Comparison of ENCODE assay signal across 12 cellular contexts in genomic region chr13:48320906-48321510, GRCh38. TPM values are rescaled to one million over a fixed set of nuclear protein-coding genes. Genes with fewer than 3 reads are reported as not detected.
DNase-seq lines count a peak whose midpoint lies in the region; ATAC-seq lines count a peak whose summit lies in the region.
"Had no signal": no experiment of that assay in that cellular context is flagged by ENCODE, and none has a peak within 500 bp of the region (broad histone marks: within the 10 kb centered on the region; RNA-seq: fewer than 3 reads in every experiment).

No MANE protein-coding gene starts in this region.

- H3K27ac Mint-ChIP-seq in activated CD4-positive, alpha-beta T cell treated with anti-CD3 and anti-CD28 coated beads, Interleukin-2, amount 10 ng/mL, durations not matched to agents 24 days and 14 days: no peak overlapping the region
- H3K27ac Mint-ChIP-seq in activated naive CD8-positive, alpha-beta T cell: no peak overlapping the region
- H3K27ac Mint-ChIP-seq in stimulated activated effector memory CD8-positive, alpha-beta T cell treated with anti-CD3 and anti-CD28 coated beads, Interleukin-12 subunit alpha, Interleukin-12 subunit beta, amount 100 ng/mL, for 72 hours: no peak overlapping the region

- H3K36me3 Mint-ChIP-seq in activated CD4-positive, alpha-beta T cell treated with anti-CD3 and anti-CD28 coated beads, Interleukin-2, amount 10 ng/mL, durations not matched to agents 24 days and 14 days (ENCODE audit: low read depth): peaks cover 56% of the 10 kb centered on the region
- peaks cover 5% of the 10 kb centered on the region for H3K36me3 Mint-ChIP-seq in activated naive CD8-positive, alpha-beta T cell
- peaks cover 19% of the 10 kb centered on the region for H3K36me3 Mint-ChIP-seq in stimulated activated effector memory CD8-positive, alpha-beta T cell treated with anti-CD3 and anti-CD28 coated beads, Interleukin-12 subunit alpha, Interleukin-12 subunit beta, amount 100 ng/mL, for 72 hours

- intact Hi-C loops in activated CD4-positive, alpha-beta T cell treated with anti-CD3 and anti-CD28 coated beads, Interleukin-2, amount 10 ng/mL, durations not matched to agents 24 days and 14 days (cut with micrococcal nuclease): no loop called here
- intact Hi-C loops in right cardiac atrium (cut with DNase I): no loop called here

- H3K27ac ChIP-seq in right cardiac atrium (ENCODE audit: low read length) (no peak overlapping the region), substantia nigra (ENCODE audit: low read depth, low read length, poor library complexity, severe bottlenecking) (no peak overlapping the region)
- H3K27ac ChIP-seq: coronary artery had no signal

- 62% methylated on average over 35 of the region's 35 CpGs for WGBS in right cardiac atrium

- no peak for DNase-seq in activated CD4-positive, alpha-beta T cell treated with anti-CD3 and anti-CD28 coated beads, Interleukin-2, amount 10 ng/mL, durations not matched to agents 24 days and 14 days
- DNase-seq in activated CD4-positive, alpha-beta T cell treated with anti-CD3 and anti-CD28 coated beads for 4 hours: no peak
- DNase-seq in right cardiac atrium (peak in 2 of 3 donors; percentile 55 to 58), substantia nigra (lab: John Stamatoyannopoulos, UW) (no peak), NCI-H2227 (lab: John Stamatoyannopoulos, UW; ENCODE audit: unreplicated experiment) (no peak)
- DNase-seq in stimulated activated effector memory CD8-positive, alpha-beta T cell treated with anti-CD3 and anti-CD28 coated beads, Interleukin-12 subunit alpha, Interleukin-12 subunit beta, amount 100 ng/mL, for 72 hours (ENCODE audit: low spot score in 2 of 2): no peak
- DNase-seq: KBM-7, NCI-H2029 treated with DMSO at 0.1 percent for 48 hours had no signal

- H3K4me3 Mint-ChIP-seq in activated CD4-positive, alpha-beta T cell treated with anti-CD3 and anti-CD28 coated beads, Interleukin-2, amount 10 ng/mL, durations not matched to agents 24 days and 14 days: peak overlapping the region; percentile 65
- peak overlapping the region; percentile 86 for H3K4me3 Mint-ChIP-seq in activated naive CD8-positive, alpha-beta T cell
- H3K4me3 Mint-ChIP-seq in stimulated activated effector memory CD8-positive, alpha-beta T cell treated with anti-CD3 and anti-CD28 coated beads, Interleukin-12 subunit alpha, Interleukin-12 subunit beta, amount 100 ng/mL, for 72 hours: peak overlapping the region; percentile 78

- ATAC-seq in right cardiac atrium: no peak
- ATAC-seq in stimulated activated effector memory CD8-positive, alpha-beta T cell treated with anti-CD3 and anti-CD28 coated beads, Interleukin-12 subunit alpha, Interleukin-12 subunit beta, amount 100 ng/mL, for 72 hours: no peak
- no peak for ATAC-seq in GM21737 (IDR thresholded peaks at IDR 0.05; ENCODE audit: unreplicated experiment)

- H3K27me3 Mint-ChIP-seq in activated CD4-positive, alpha-beta T cell treated with anti-CD3 and anti-CD28 coated beads, Interleukin-2, amount 10 ng/mL, durations not matched to agents 24 days and 14 days: peaks cover 4% of the 10 kb centered on the region
- H3K27me3 Mint-ChIP-seq in activated naive CD8-positive, alpha-beta T cell: no peaks in the 10 kb centered on the region

- H3K9me3 ChIP-seq in right cardiac atrium (ENCODE audit: control insufficient read depth, low read length): no peaks in the 10 kb centered on the region
- H3K9me3 ChIP-seq: HAP-1 had no signal

- H3K27me3 ChIP-seq in right cardiac atrium (ENCODE audit: control insufficient read depth, insufficient read depth): no peaks in the 10 kb centered on the region

- peak overlapping the region; percentile 9 for H3K4me3 ChIP-seq in right cardiac atrium (ENCODE audit: low read length)
- H3K4me3 ChIP-seq: coronary artery, HAP-1 had no signal

- H3K4me1 ChIP-seq in right cardiac atrium (ENCODE audit: control insufficient read depth, insufficient read depth, low read length): no peaks in the 10 kb centered on the region
- H3K4me1 ChIP-seq: HAP-1 had no signal

- peaks cover 19% of the 10 kb centered on the region for H3K4me1 Mint-ChIP-seq in activated CD4-positive, alpha-beta T cell treated with anti-CD3 and anti-CD28 coated beads, Interleukin-2, amount 10 ng/mL, durations not matched to agents 24 days and 14 days
- peaks cover 22% of the 10 kb centered on the region for H3K4me1 Mint-ChIP-seq in activated naive CD8-positive, alpha-beta T cell (ENCODE audit: low read depth)
- H3K4me1 Mint-ChIP-seq in stimulated activated effector memory CD8-positive, alpha-beta T cell treated with anti-CD3 and anti-CD28 coated beads, Interleukin-12 subunit alpha, Interleukin-12 subunit beta, amount 100 ng/mL, for 72 hours: peaks cover 46% of the 10 kb centered on the region

- H3K9me3 Mint-ChIP-seq in activated CD4-positive, alpha-beta T cell treated with anti-CD3 and anti-CD28 coated beads, Interleukin-2, amount 10 ng/mL, durations not matched to agents 24 days and 14 days: peaks cover 13% of the 10 kb centered on the region
- H3K9me3 Mint-ChIP-seq in activated naive CD8-positive, alpha-beta T cell (ENCODE audit: low read depth): no peaks in the 10 kb centered on the region
- H3K9me3 Mint-ChIP-seq in stimulated activated effector memory CD8-positive, alpha-beta T cell treated with anti-CD3 and anti-CD28 coated beads, Interleukin-12 subunit alpha, Interleukin-12 subunit beta, amount 100 ng/mL, for 72 hours: peaks cover 2% of the 10 kb centered on the region

RNA-seq across cellular contexts. Expression of gene RB1, which starts 17.5 kb away (rescaled TPM):
- 27.3 and 29.0 TPM in 2 replicates for total RNA-seq in activated CD4-positive, alpha-beta T cell treated with anti-CD3 and anti-CD28 coated beads, Interleukin-2, amount 10 ng/mL, durations not matched to agents 24 days and 14 days
- 10 to 100 TPM; 21.8 to 29.0 (median 27.3) TPM for total RNA-seq in right cardiac atrium
- 12.3 TPM for polyA plus RNA-seq in right cardiac atrium

Comparison
In these comparisons a context has a peak if more than half of its experiments do, and no peak if none do; other contexts are left out.
1. DNase-seq: peak in right cardiac atrium (2 of 3); none in activated CD4-positive, alpha-beta T cell treated with anti-CD3 and anti-CD28 coated beads, Interleukin-2, amount 10 ng/mL, durations not matched to agents 24 days and 14 days (single experiment), activated CD4-positive, alpha-beta T cell treated with anti-CD3 and anti-CD28 coated beads for 4 hours (0 of 2), stimulated activated effector memory CD8-positive, alpha-beta T cell treated with anti-CD3 and anti-CD28 coated beads, Interleukin-12 subunit alpha, Interleukin-12 subunit beta, amount 100 ng/mL, for 72 hours (0 of 2), substantia nigra (0 of 49) and NCI-H2227 (single experiment).
2. Peak in every context shown above with its lines, with median percentiles within 50 percentile points of each other: H3K4me3 Mint-ChIP-seq.